Comparison of ENCODE assay signal across 23 cellular contexts in the genomic region with DNA sequence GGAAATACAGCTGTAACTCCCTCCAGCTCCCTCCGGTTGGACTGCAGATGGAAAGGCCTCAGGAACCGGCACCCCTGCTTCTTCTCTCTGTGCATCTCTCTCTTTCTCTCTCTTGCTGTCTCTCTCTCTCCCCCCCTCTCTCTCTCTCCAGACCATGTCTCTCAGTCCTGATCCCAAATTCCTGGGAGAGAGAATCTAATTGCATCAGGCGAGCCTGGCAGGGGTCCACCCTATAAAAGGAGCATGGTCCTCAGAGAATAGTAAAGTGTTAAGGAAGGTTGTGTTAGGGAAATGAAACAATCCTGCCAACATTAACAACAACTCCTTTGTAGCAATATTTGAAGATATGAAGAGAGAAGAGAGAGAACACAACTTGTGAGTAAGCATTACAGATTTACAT. TPM values are rescaled to one million over a fixed set of nuclear protein-coding genes. Genes with fewer than 3 reads are reported as not detected.
DNase-seq lines count a peak whose midpoint lies in the region; ATAC-seq, FAIRE-seq and TF ChIP-seq lines count a peak whose summit lies in the region.
"Had no signal": no experiment of that assay in that cellular context is flagged by ENCODE, and none has a peak within 500 bp of the region (broad histone marks: within the 10 kb centered on the region; RNA-seq: fewer than 3 reads in every experiment).

No MANE protein-coding gene starts in this region.

- H3K27ac ChIP-seq in HEK293 (ENCODE audit: extremely low read depth, low read depth, low read length) (no peak overlapping the region), SK-N-MC (peak overlapping the region; percentile 5; the same call in 1 of the 2 replicates), right cardiac atrium (ENCODE audit: low read length) (peak overlapping the region; percentile 48), tibial nerve (peak overlapping the region in 2 of 4 donors; percentile 43 to 60)
- H3K27ac ChIP-seq: A549, Peyer's patch, SJSA1 had no signal

- 53% methylated on average over 3 of the region's 3 CpGs for WGBS in right cardiac atrium
- 49 to 62% methylated on average over 3 of the region's 3 CpGs for WGBS in tibial nerve, 2 donors

- peaks cover 17% of the 10 kb centered on the region for H3K27me3 Mint-ChIP-seq in activated naive CD8-positive, alpha-beta T cell treated with anti-CD3 and anti-CD28 coated beads for 36 hours

- TF ChIP-seq CTCF in HEK293 (tag by site-specific recombination; IDR thresholded peaks at IDR 0.05) (no peak), tibial nerve (IDR thresholded peaks at IDR 0.05) (no peak), GM20000 (IDR thresholded peaks at IDR 0.05; ENCODE audit: extremely low read depth, missing control alignments) (no peak)

- H3K4me1 Mint-ChIP-seq in activated naive CD8-positive, alpha-beta T cell treated with anti-CD3 and anti-CD28 coated beads for 36 hours, result no peaks in the 10 kb centered on the region
- H3K4me1 Mint-ChIP-seq: CD4-positive, CD25-positive, alpha-beta regulatory T cell had no signal

- POLR2A ChIA-PET in HEK293 (lab: Yijun Ruan, JAX), result no interaction called here

- DNase-seq in SK-N-MC (ENCODE audit: low read depth, low spot score) (no peak), right cardiac atrium (peak in 2 of 3 donors; percentile 51 to 88), tibial nerve (ENCODE audit: low spot score in 2 of 2) (peak; percentile 56 to 58), urothelium cell line (ENCODE audit: low spot score) (no peak), GM20000 (ENCODE audit: low spot score) (no peak)
- no peak for DNase-seq in activated naive CD8-positive, alpha-beta T cell treated with anti-CD3 and anti-CD28 coated beads for 36 hours
- DNase-seq: BE2C; CD4-positive, CD25-positive, alpha-beta regulatory T cell; GM23248; HCEC 1CT; KG1; NCI-H1105 treated with DMSO at 0.1 percent for 48 hours; NCI-H1694; NCI-H2081; NCI-H2171; NCI-H345; NCI-H524 treated with DMSO at 0.1 percent for 48 hours; NCI-H82; Peyer's patch had no signal

- CTCF ChIA-PET in HEK293 (lab: Yijun Ruan, JAX), result interaction anchor here (0.5 to 1.6 kb wide), 2 partner anchors 45 to 64 kb away, joined by 3 read pairs; no protein-coding TSS in a partner anchor

- H3K9ac ChIP-seq in SK-N-MC (ENCODE audit: insufficient read length), result no peak overlapping the region
- H3K9ac ChIP-seq: GM23248 had no signal

- H3K4me3 ChIP-seq in HEK293 (ENCODE audit: low read depth, low read length) (no peak overlapping the region), SK-N-MC (no peak overlapping the region; the same call in 1 of the 2 replicates), right cardiac atrium (ENCODE audit: low read length) (no peak overlapping the region), tibial nerve (no peak overlapping the region)
- H3K4me3 ChIP-seq: A549, GM23248, Peyer's patch, SJSA1 had no signal

- no peaks in the 10 kb centered on the region for H3K9me3 ChIP-seq in HEK293 (ENCODE audit: control insufficient read depth, insufficient read depth, low read depth, low read length)
- no peaks in the 10 kb centered on the region for H3K9me3 ChIP-seq in SK-N-MC (ENCODE audit: low read depth, low read length)
- peaks cover 3% of the 10 kb centered on the region for H3K9me3 ChIP-seq in right cardiac atrium (ENCODE audit: control insufficient read depth, low read length)
- H3K9me3 ChIP-seq in tibial nerve, result no peaks in the 10 kb centered on the region
- H3K9me3 ChIP-seq: BE2C, Peyer's patch, SJSA1 had no signal

- no peak overlapping the region for H3K27ac Mint-ChIP-seq in activated naive CD8-positive, alpha-beta T cell treated with anti-CD3 and anti-CD28 coated beads for 36 hours

- no peaks in the 10 kb centered on the region for H3K4me1 ChIP-seq in HEK293 (ENCODE audit: control insufficient read depth, insufficient read depth, low read length)
- no peaks in the 10 kb centered on the region for H3K4me1 ChIP-seq in right cardiac atrium (ENCODE audit: control insufficient read depth, insufficient read depth, low read length)
- H3K4me1 ChIP-seq in tibial nerve, result peaks cover 0 to 32% (median 15%) of the 10 kb centered on the region in 4 donors
- H3K4me1 ChIP-seq: A549, BE2C, Peyer's patch had no signal

- no peak for FAIRE-seq in urothelium cell line (lab: Jason Lieb, UNC)
- FAIRE-seq: A549 had no signal

- intact Hi-C loops in right cardiac atrium (cut with DNase I), result no loop called here

- no peaks in the 10 kb centered on the region for H3K36me3 ChIP-seq in HEK293 (ENCODE audit: control insufficient read depth in 2 of 2, insufficient read depth in 1 of 2, low read length in 2 of 2)
- H3K36me3 ChIP-seq in SK-N-MC (ENCODE audit: insufficient read depth, low read length), result no peaks in the 10 kb centered on the region
- peaks cover 0 to 4% (median 0%) of the 10 kb centered on the region in 3 donors for H3K36me3 ChIP-seq in tibial nerve
- H3K36me3 ChIP-seq: BE2C, Peyer's patch, SJSA1 had no signal

- peak; percentile 28 to 69 for ATAC-seq in right cardiac atrium
- ATAC-seq: A549 had no signal

- no peak for TF ChIP-seq EP300 in tibial nerve (IDR thresholded peaks at IDR 0.05)

- H3K27me3 ChIP-seq in right cardiac atrium (ENCODE audit: control insufficient read depth, insufficient read depth) (no peaks in the 10 kb centered on the region), tibial nerve (no peaks in the 10 kb centered on the region)
- H3K27me3 ChIP-seq: BE2C, Peyer's patch, SJSA1 had no signal

- H3K4me3 Mint-ChIP-seq in activated naive CD8-positive, alpha-beta T cell treated with anti-CD3 and anti-CD28 coated beads for 36 hours, result no peak overlapping the region
- H3K4me3 Mint-ChIP-seq: CD4-positive, CD25-positive, alpha-beta regulatory T cell had no signal

- no peak for TF ChIP-seq POLR2A in tibial nerve (IDR thresholded peaks at IDR 0.05)

- H3K9me3 Mint-ChIP-seq in activated naive CD8-positive, alpha-beta T cell treated with anti-CD3 and anti-CD28 coated beads for 36 hours, result no peaks in the 10 kb centered on the region

- no peaks in the 10 kb centered on the region for H3K36me3 Mint-ChIP-seq in activated naive CD8-positive, alpha-beta T cell treated with anti-CD3 and anti-CD28 coated beads for 36 hours
- H3K36me3 Mint-ChIP-seq: CD4-positive, CD25-positive, alpha-beta regulatory T cell had no signal

TF ChIP-seq in HEK293, 187 proteins besides CTCF, POLR2A, EP300 and RAD21:
- TF ChIP-seq, protein P1, sequence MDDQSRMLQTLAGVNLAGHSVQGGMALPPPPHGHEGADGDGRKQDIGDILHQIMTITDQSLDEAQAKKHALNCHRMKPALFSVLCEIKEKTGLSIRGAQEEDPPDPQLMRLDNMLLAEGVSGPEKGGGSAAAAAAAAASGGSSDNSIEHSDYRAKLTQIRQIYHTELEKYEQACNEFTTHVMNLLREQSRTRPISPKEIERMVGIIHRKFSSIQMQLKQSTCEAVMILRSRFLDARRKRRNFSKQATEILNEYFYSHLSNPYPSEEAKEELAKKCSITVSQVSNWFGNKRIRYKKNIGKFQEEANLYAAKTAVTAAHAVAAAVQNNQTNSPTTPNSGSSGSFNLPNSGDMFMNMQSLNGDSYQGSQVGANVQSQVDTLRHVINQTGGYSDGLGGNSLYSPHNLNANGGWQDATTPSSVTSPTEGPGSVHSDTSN (CRISPR knock-in tag; IDR thresholded peaks at IDR 0.05), result no peak
- TF ChIP-seq, protein P2, sequence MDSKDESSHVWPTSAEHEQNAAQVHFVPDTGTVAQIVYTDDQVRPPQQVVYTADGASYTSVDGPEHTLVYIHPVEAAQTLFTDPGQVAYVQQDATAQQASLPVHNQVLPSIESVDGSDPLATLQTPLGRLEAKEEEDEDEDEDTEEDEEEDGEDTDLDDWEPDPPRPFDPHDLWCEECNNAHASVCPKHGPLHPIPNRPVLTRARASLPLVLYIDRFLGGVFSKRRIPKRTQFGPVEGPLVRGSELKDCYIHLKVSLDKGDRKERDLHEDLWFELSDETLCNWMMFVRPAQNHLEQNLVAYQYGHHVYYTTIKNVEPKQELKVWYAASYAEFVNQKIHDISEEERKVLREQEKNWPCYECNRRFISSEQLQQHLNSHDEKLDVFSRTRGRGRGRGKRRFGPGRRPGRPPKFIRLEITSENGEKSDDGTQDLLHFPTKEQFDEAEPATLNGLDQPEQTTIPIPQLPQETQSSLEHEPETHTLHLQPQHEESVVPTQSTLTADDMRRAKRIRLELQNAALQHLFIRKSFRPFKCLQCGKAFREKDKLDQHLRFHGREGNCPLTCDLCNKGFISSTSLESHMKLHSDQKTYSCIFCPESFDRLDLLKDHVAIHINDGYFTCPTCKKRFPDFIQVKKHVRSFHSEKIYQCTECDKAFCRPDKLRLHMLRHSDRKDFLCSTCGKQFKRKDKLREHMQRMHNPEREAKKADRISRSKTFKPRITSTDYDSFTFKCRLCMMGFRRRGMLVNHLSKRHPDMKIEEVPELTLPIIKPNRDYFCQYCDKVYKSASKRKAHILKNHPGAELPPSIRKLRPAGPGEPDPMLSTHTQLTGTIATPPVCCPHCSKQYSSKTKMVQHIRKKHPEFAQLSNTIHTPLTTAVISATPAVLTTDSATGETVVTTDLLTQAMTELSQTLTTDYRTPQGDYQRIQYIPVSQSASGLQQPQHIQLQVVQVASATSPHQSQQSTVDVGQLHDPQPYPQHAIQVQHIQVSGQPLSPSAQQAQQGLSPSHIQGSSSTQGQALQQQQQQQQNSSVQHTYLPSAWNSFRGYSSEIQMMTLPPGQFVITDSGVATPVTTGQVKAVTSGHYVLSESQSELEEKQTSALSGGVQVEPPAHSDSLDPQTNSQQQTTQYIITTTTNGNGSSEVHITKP (tag by site-specific recombination; IDR thresholded peaks at IDR 0.05), result 0 out of 2 replicates have a peak, but pooled peaks have one; percentile 33
- TF ChIP-seq ZNF521 (tag by site-specific recombination; IDR thresholded peaks at IDR 0.05) (no peak), ZSCAN23 (tag by site-specific recombination; IDR thresholded peaks at IDR 0.05) (no peak), ZNF48 (tag by site-specific recombination; IDR thresholded peaks at IDR 0.05) (no peak), HOXA7 (CRISPR knock-in tag; IDR thresholded peaks at IDR 0.05; ENCODE audit: borderline replicate concordance) (no peak), GLI4 (tag by site-specific recombination; IDR thresholded peaks at IDR 0.05) (no peak)

RNA-seq across cellular contexts. Expression of a gene that starts 36.7 kb away (rescaled TPM):
- total RNA-seq in right cardiac atrium (10 to 100 TPM; 10.2 to 25.0 (median 16.2) TPM), tibial nerve (100 to 1,000 TPM in 3 of 4 donors, 10 to 100 TPM in 1; 55.2 to 201 (median 125) TPM)
- polyA plus RNA-seq in right cardiac atrium, result 11.7 TPM
- total RNA-seq in activated naive CD8-positive, alpha-beta T cell treated with anti-CD3 and anti-CD28 coated beads for 36 hours, result not detected
- total RNA-seq: CD4-positive, CD25-positive, alpha-beta regulatory T cell; HT1080 had no signal
- polyA plus RNA-seq: A549; CD4-positive, CD25-positive, alpha-beta regulatory T cell had no signal

Comparison
In these comparisons a context has a peak if more than half of its experiments do, and no peak if none do; other contexts are left out.
1. DNase-seq: peak in right cardiac atrium (2 of 3) and tibial nerve (2 of 2); none in SK-N-MC (single experiment), activated naive CD8-positive, alpha-beta T cell treated with anti-CD3 and anti-CD28 coated beads for 36 hours (single experiment), urothelium cell line (single experiment) and GM20000 (single experiment).
2. RNA of a gene that starts 36.7 kb away (total RNA-seq): 55.2 to 201 TPM in tibial nerve and 10.2 to 25.0 TPM in right cardiac atrium; not detected in activated naive CD8-positive, alpha-beta T cell treated with anti-CD3 and anti-CD28 coated beads for 36 hours; every median in the first group is over 10 times any median in the second.